Comparison of ENCODE assay signal across 27 cellular contexts in genomic region chr20:39698706-39699211, GRCh38.
"Had no signal": no experiment of that assay in that cellular context is flagged by ENCODE, and none has a peak within 500 bp of the region (broad histone marks: within the 10 kb centered on the region; RNA-seq: fewer than 3 reads in every experiment).

No MANE protein-coding gene starts in this region.

- H3K4me2 ChIP-seq: smooth muscle cell had no signal

- ATAC-seq: gastroesophageal sphincter; natural killer cell; stimulated activated naive B cell treated with anti-CD40 and anti-IgM and Interleukin-4, amounts not matched to agents 10 μg/mL and 1 μg/mL and 100 μg/mL, for 72 hours; upper lobe of right lung had no signal

- H3K4me1 ChIP-seq: adrenal gland, colonic mucosa, gastroesophageal sphincter, stomach, upper lobe of right lung had no signal

- H3K36me3 ChIP-seq: adrenal gland, brain microvascular endothelial cell, colonic mucosa, gastroesophageal sphincter, stomach, thyroid gland, upper lobe of right lung had no signal

- H3K4me3 ChIP-seq: adrenal gland, colonic mucosa, gastroesophageal sphincter, lung, smooth muscle cell, stomach, thyroid gland, upper lobe of right lung had no signal

- DNase-seq: activated CD4-positive, alpha-beta T cell treated with anti-CD3 and anti-CD28 coated beads for 4 hours; activated CD4-positive, alpha-beta T cell treated with anti-CD3 and anti-CD28 coated beads, Interleukin-2, amount 50 U/mL, for 4 hours; activated CD8-positive, alpha-beta memory T cell treated with anti-CD3 and anti-CD28 coated beads, Interleukin-2, amount 50 U/mL, for 4 hours; activated effector memory CD4-positive, alpha-beta T cell treated with anti-CD3 and anti-CD28 coated beads, Interleukin-2, amount 50 U/mL, for 16 hours; activated naive CD4-positive, alpha-beta T cell treated with anti-CD3 and anti-CD28 coated beads for 36 hours; activated naive CD8-positive, alpha-beta T cell treated with anti-CD3 and anti-CD28 coated beads for 36 hours; activated T-cell treated with anti-CD3 and anti-CD28 coated beads, Interleukin-2, amount 50 U/mL, for 1 hour; adrenal gland; aorta; brain microvascular endothelial cell; colonic mucosa; effector CD8-positive, alpha-beta T cell; erythroblast; hypothalamus; immature natural killer cell; mesendoderm; natural killer cell; retina; stimulated activated CD4-positive, alpha-beta T cell treated with anti-CD3 and anti-CD28 coated beads, Interleukin-15, amount 100 ng/mL, for 24 hours; stimulated activated CD4-positive, alpha-beta T cell treated with anti-CD3 and anti-CD28 coated beads, Interleukin-2, amount 100 ng/mL, for 24 hours; stimulated activated naive B cell treated with anti-CD40 and anti-IgM and Interleukin-4, amounts not matched to agents 10 μg/mL and 1 μg/mL and 100 μg/mL, for 72 hours; stomach; thyroid gland; upper lobe of right lung had no signal

- H3K27me3 ChIP-seq: adrenal gland, brain microvascular endothelial cell, colonic mucosa, gastroesophageal sphincter, stomach, thyroid gland, upper lobe of right lung had no signal

- H3K9me3 ChIP-seq: adrenal gland, colonic mucosa, gastroesophageal sphincter, stomach, thyroid gland, upper lobe of right lung had no signal

- H3K27ac ChIP-seq: adrenal gland, brain microvascular endothelial cell, colonic mucosa, gastroesophageal sphincter, stomach, upper lobe of right lung had no signal
